In genomic region chr7:137656227-137656849, GRCh38 we compare ENCODE assay signal across 8 cellular contexts.
A peak's percentile ranks its signal among the peaks of the same experiment; 100 is the strongest.
DNase-seq lines count a peak whose midpoint lies in the region; ATAC-seq and TF ChIP-seq lines count a peak whose summit lies in the region.

No MANE protein-coding gene starts in this region.

- H3F3A ChIP-seq in SU-DHL-6 (ENCODE audit: insufficient read depth) = no peaks in the 10 kb centered on the region

- CTCF ChIA-PET in GM10248 (lab: Yijun Ruan, JAX) = interaction anchor here (0.7 to 7.5 kb wide), 72 partner anchors 9 to 1082 kb away, joined by 3 to 128 read pairs (median 5); partner anchors contain the start of gene CREB3L2

- H3K4me2 ChIP-seq in SU-DHL-6 (ENCODE audit: low read depth, low read length, poor library complexity, severe bottlenecking) = no peak overlapping the region

- DNase-seq in GM10248 (ENCODE audit: extremely low spot score) = peak; percentile 70
- DNase-seq in NCI-H128 (lab: John Stamatoyannopoulos, UW; ENCODE audit: unreplicated experiment) = peak; percentile 51
- peak in 53 of 56 donors; percentile 2 to 91 (median 42) for DNase-seq in amygdala (lab: John Stamatoyannopoulos, UW)
- peak; percentile 82 to 92 (median 84) for DNase-seq in right cardiac atrium
- peak; percentile 90 for DNase-seq in sciatic nerve (ENCODE audit: low spot score)
- no peak for DNase-seq in epidermal melanocyte (ENCODE audit: insufficient read length, low spot score)

- 4% methylated on average over 8 of the region's 8 CpGs for WGBS in right cardiac atrium

- H3K9me3 ChIP-seq in SU-DHL-6 (ENCODE audit: insufficient read depth, low read length) (no peaks in the 10 kb centered on the region), right cardiac atrium (ENCODE audit: control insufficient read depth, low read length) (no peaks in the 10 kb centered on the region)

- POLR2A ChIA-PET in GM10248 (lab: Yijun Ruan, JAX) = no interaction called here

- H3K79me2 ChIP-seq in SU-DHL-6 (ENCODE audit: insufficient read depth, low read length) = no peaks in the 10 kb centered on the region

- H3K9ac ChIP-seq in SU-DHL-6 (ENCODE audit: low read length) = no peak overlapping the region

- TF ChIP-seq CTCF in GM10248 (IDR thresholded peaks at IDR 0.05; ENCODE audit: control extremely low read depth, extremely low read depth, low read depth, missing control alignments) = peak; percentile 83
- peak; percentile 55 for TF ChIP-seq CTCF in SU-DHL-6 (IDR thresholded peaks at IDR 0.05; ENCODE audit: insufficient read depth, low read length, poor library complexity, severe bottlenecking)

- intact Hi-C loops in right cardiac atrium (cut with DNase I) (loop anchor here (5.0 to 10.0 kb wide), 5 partner anchors 241 to 358 kb away; partner anchors contain the start of gene CREB3L2 (in 1 of the 4)), sciatic nerve (cut with DNase I) (loop anchor here (5.0 to 10.0 kb wide), 2 partner anchors 238 to 356 kb away; no protein-coding TSS in a partner anchor)

- H2AFZ ChIP-seq in SU-DHL-6 (ENCODE audit: low read depth, low read length, severe bottlenecking) = no peak overlapping the region

- no peak overlapping the region for H3K4me3 ChIP-seq in SU-DHL-6 (ENCODE audit: insufficient read depth, low read length, poor library complexity, severe bottlenecking)
- no peak overlapping the region for H3K4me3 ChIP-seq in right cardiac atrium (ENCODE audit: low read length)

- peaks cover 2% of the 10 kb centered on the region for H3K4me1 ChIP-seq in right cardiac atrium (ENCODE audit: control insufficient read depth, insufficient read depth, low read length)

- ATAC-seq in HG02623 (IDR thresholded peaks at IDR 0.05; ENCODE audit: unreplicated experiment) = peak; percentile 75
- ATAC-seq in right cardiac atrium = peak; percentile 78 to 83
- ATAC-seq in sciatic nerve = peak; percentile 85

- H3K27me3 ChIP-seq in SU-DHL-6 (ENCODE audit: low read length) (no peaks in the 10 kb centered on the region), right cardiac atrium (ENCODE audit: control insufficient read depth, insufficient read depth) (no peaks in the 10 kb centered on the region)

- no peaks in the 10 kb centered on the region for H4K20me1 ChIP-seq in SU-DHL-6 (ENCODE audit: low read depth, low read length)

- H3K27ac ChIP-seq in SU-DHL-6 (ENCODE audit: low read depth, low read length) = no peak overlapping the region
- no peak overlapping the region for H3K27ac ChIP-seq in right cardiac atrium (ENCODE audit: low read length)

- H3K9me2 ChIP-seq in SU-DHL-6 (replicated peaks; ENCODE audit: insufficient read depth, low read length) = no peaks in the 10 kb centered on the region

- H3K36me3 ChIP-seq in SU-DHL-6 (ENCODE audit: low read length) = no peaks in the 10 kb centered on the region
